ENCODE assay signal across 1 cellular context in genomic region chr7:28662236-28662635, GRCh38.
TF ChIP-seq lines count a peak whose summit lies in the region.

No MANE protein-coding gene starts in this region.

TF ChIP-seq in GM23338, 12 proteins besides CTCF, POLR2A, EP300 and RAD21 (continued from another document):
- no peak for TF ChIP-seq ETS1 (IDR thresholded peaks at IDR 0.05)
- TF ChIP-seq CREB1 (CRISPR knock-in tag; IDR thresholded peaks at IDR 0.05; ENCODE audit: low read depth) = no peak
- no peak for TF ChIP-seq NANOG (IDR thresholded peaks at IDR 0.05; ENCODE audit: borderline replicate concordance)
- no peak for TF ChIP-seq ZNF331 (CRISPR knock-in tag; IDR thresholded peaks at IDR 0.05; ENCODE audit: low read depth)
- TF ChIP-seq ZNF114 (CRISPR knock-in tag; IDR thresholded peaks at IDR 0.05) = no peak
- TF ChIP-seq STAT1 (IDR thresholded peaks at IDR 0.05; ENCODE audit: unreplicated experiment) = no peak
- no peak for TF ChIP-seq ZNF462 (CRISPR knock-in tag; IDR thresholded peaks at IDR 0.05)
- TF ChIP-seq EZH2phosphoT487 (IDR thresholded peaks at IDR 0.05; ENCODE audit: unreplicated experiment) = no peak
- TF ChIP-seq REST (IDR thresholded peaks at IDR 0.05; ENCODE audit: unreplicated experiment) = no peak
- no peak for TF ChIP-seq EZH2 (IDR thresholded peaks at IDR 0.05; ENCODE audit: low read depth, unreplicated experiment)
- no peak for TF ChIP-seq JUNB (IDR thresholded peaks at IDR 0.05; ENCODE audit: unreplicated experiment)
